ENCODE assay signal across 1 cellular context in the genomic region with DNA sequence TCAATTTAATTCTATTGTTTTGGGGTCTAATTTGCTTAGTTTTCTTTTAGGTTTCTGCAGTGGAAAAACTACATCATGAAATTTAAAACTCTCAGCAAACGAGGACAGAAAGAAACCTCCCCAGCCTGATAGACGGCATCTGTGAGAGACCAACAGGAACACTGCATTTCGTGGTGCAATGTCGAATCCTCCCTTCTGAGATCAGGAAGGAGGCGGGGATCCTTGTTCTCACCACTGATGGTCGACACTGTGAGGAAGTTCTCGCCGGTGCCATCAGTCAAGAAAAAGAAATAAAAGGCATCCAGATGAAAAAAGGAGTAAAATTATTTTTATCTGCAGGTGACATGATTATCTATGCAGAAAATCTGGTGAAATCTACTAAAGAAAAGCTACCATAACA.
TF ChIP-seq lines count a peak whose summit lies in the region.

No MANE protein-coding gene starts in this region.

TF ChIP-seq in endothelial cell of umbilical vein, 7 proteins besides CTCF, POLR2A, EP300 and RAD21:
- TF ChIP-seq EZH2 (IDR thresholded peaks at IDR 0.05; ENCODE audit: borderline replicate concordance, low read depth, low read length, severe bottlenecking) (no peak), GATA2 (IDR thresholded peaks at IDR 0.05; ENCODE audit: insufficient read depth, insufficient read length, low read depth, low read length) (no peak), MYC (IDR thresholded peaks at IDR 0.05; ENCODE audit: low read depth, low read length) (no peak), JUN (IDR thresholded peaks at IDR 0.05; ENCODE audit: borderline replicate concordance, insufficient read depth, insufficient read length, low read depth) (no peak), POLR2AphosphoS5 (IDR thresholded peaks at IDR 0.05; ENCODE audit: insufficient read depth, low read depth, low read length) (no peak), FOS (IDR thresholded peaks at IDR 0.05; ENCODE audit: borderline replicate concordance, insufficient read depth, low read length) (no peak)
- TF ChIP-seq, protein P1, sequence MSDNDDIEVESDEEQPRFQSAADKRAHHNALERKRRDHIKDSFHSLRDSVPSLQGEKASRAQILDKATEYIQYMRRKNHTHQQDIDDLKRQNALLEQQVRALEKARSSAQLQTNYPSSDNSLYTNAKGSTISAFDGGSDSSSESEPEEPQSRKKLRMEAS (IDR thresholded peaks at IDR 0.05; ENCODE audit: insufficient read depth, insufficient read length) = no peak
